In genomic region chrX:44904542-44905115, GRCh38 we compare ENCODE assay signal across 12 cellular contexts. TPM values are rescaled to one million over a fixed set of nuclear protein-coding genes. Genes with fewer than 3 reads are reported as not detected.
DNase-seq lines count a peak whose midpoint lies in the region; ATAC-seq, FAIRE-seq and TF ChIP-seq lines count a peak whose summit lies in the region.
"Had no signal": no experiment of that assay in that cellular context is flagged by ENCODE, and none has a peak within 500 bp of the region (broad histone marks: within the 10 kb centered on the region; RNA-seq: fewer than 3 reads in every experiment).

No MANE protein-coding gene starts in this region.

- intact Hi-C loops in left cardiac atrium (cut with DNase I): no loop called here

- FAIRE-seq in GM12892 (lab: Jason Lieb, UNC): peak; percentile 75

- ATAC-seq in GM19452 (IDR thresholded peaks at IDR 0.05; ENCODE audit: unreplicated experiment) (no peak), HG03521 (IDR thresholded peaks at IDR 0.05; ENCODE audit: unreplicated experiment) (no peak), left cardiac atrium (no peak)

- TF ChIP-seq CTCF in astrocyte of the spinal cord (IDR thresholded peaks at IDR 0.05; ENCODE audit: low read depth, low read length): peak; percentile 36

- no peak for TF ChIP-seq POLR2A in GM12892 (IDR thresholded peaks at IDR 0.05; ENCODE audit: low read depth, low read length)

- H3K4me3 ChIP-seq in astrocyte of the spinal cord (ENCODE audit: low read depth, low read length): no peak overlapping the region

- DNase-seq in AG20443 (ENCODE audit: low spot score) (peak; percentile 6), GM12892 (ENCODE audit: insufficient read length) (no peak), astrocyte of the spinal cord (ENCODE audit: low read depth, low spot score) (no peak), medulla oblongata (ENCODE audit: extremely low spot score) (peak; percentile 21), DMS153 (lab: John Stamatoyannopoulos, UW) (no peak), left cardiac atrium (no peak)
- DNase-seq: activated gamma-delta T cell treated with Interleukin-2 at 50 U/mL for 16 hours; GDM1; NCI-H526; stimulated activated naive B cell treated with anti-CD40 and anti-IgM and Interleukin-4, amounts not matched to agents 10 μg/mL and 1 μg/mL and 100 μg/mL, for 72 hours had no signal

- in situ Hi-C loops in astrocyte of the spinal cord (cut with HindIII; ENCODE audit: low sequenced_read_pairs): no loop called here

RNA-seq across cellular contexts. Expression of gene KDM6A, which starts 31.6 kb away (rescaled TPM):
- 20.0 TPM for polyA plus RNA-seq in GM12892 (2012; ENCODE audit: missing spikeins)
- 10 to 100 TPM in 1 of 2 donors, 1 to 10 TPM in 1; 8.8 to 15.3 TPM for total RNA-seq in left cardiac atrium

Comparison
In these comparisons a context has a peak if more than half of its experiments do, and no peak if none do; other contexts are left out.
1. DNase-seq: peak in AG20443 (single experiment) and medulla oblongata (single experiment); none in GM12892 (single experiment), astrocyte of the spinal cord (single experiment), DMS153 (single experiment) and left cardiac atrium (single experiment).